Comparison of ENCODE assay signal across 8 cellular contexts in the genomic region with DNA sequence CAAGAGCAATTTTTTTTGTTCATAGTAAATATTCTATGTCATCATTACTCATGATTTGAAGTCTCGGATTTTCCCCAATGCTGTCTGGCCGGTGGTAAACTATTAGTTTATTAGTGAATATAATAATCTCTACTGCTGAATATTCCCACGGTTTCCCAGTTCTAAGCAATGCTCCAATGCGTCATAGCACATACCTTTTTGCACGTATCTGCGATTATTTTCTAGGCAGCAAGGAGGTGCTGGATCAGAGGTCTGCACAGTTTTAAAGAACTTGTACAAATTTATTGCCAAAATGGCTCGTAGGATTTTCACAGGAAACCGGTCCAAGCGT. TPM values are rescaled to one million over a fixed set of nuclear protein-coding genes. Genes with fewer than 3 reads are reported as not detected.
DNase-seq lines count a peak whose midpoint lies in the region; ATAC-seq, FAIRE-seq and TF ChIP-seq lines count a peak whose summit lies in the region.

No MANE protein-coding gene starts in this region.

- peaks cover 4% of the 10 kb centered on the region for H3K27me3 Mint-ChIP-seq in activated CD4-positive, alpha-beta T cell treated with anti-CD3 and anti-CD28 coated beads, Interleukin-2, amount 10 ng/mL, durations not matched to agents 7 days and 5 days
- no peaks in the 10 kb centered on the region for H3K27me3 Mint-ChIP-seq in activated naive CD8-positive, alpha-beta T cell treated with anti-CD3 and anti-CD28 coated beads, Interleukin-2, amount 10 ng/mL, durations not matched to agents 7 days and 5 days
- peaks cover 15% of the 10 kb centered on the region for H3K27me3 Mint-ChIP-seq in stimulated activated memory B cell treated with anti-CD40 and anti-IgM and Interleukin-4, amounts not matched to agents 10 μg/mL and 1 μg/mL and 100 μg/mL, for 72 hours

- intact Hi-C loops in kidney (cut with DNase I) = no loop called here

- peaks cover 8% of the 10 kb centered on the region for H3K36me3 Mint-ChIP-seq in activated CD4-positive, alpha-beta T cell treated with anti-CD3 and anti-CD28 coated beads, Interleukin-2, amount 10 ng/mL, durations not matched to agents 7 days and 5 days (ENCODE audit: low read depth)
- H3K36me3 Mint-ChIP-seq in activated naive CD8-positive, alpha-beta T cell treated with anti-CD3 and anti-CD28 coated beads, Interleukin-2, amount 10 ng/mL, durations not matched to agents 7 days and 5 days = no peaks in the 10 kb centered on the region
- no peaks in the 10 kb centered on the region for H3K36me3 Mint-ChIP-seq in stimulated activated memory B cell treated with anti-CD40 and anti-IgM and Interleukin-4, amounts not matched to agents 10 μg/mL and 1 μg/mL and 100 μg/mL, for 72 hours

- TF ChIP-seq CTCF in kidney (IDR thresholded peaks at IDR 0.05; ENCODE audit: borderline replicate concordance, extremely low read depth, insufficient read depth) = no peak

- peaks cover 66% of the 10 kb centered on the region for H3K4me1 Mint-ChIP-seq in activated CD4-positive, alpha-beta T cell treated with anti-CD3 and anti-CD28 coated beads, Interleukin-2, amount 10 ng/mL, durations not matched to agents 7 days and 5 days
- H3K4me1 Mint-ChIP-seq in activated naive CD8-positive, alpha-beta T cell treated with anti-CD3 and anti-CD28 coated beads, Interleukin-2, amount 10 ng/mL, durations not matched to agents 7 days and 5 days = peaks cover 29% of the 10 kb centered on the region
- peaks cover 24% of the 10 kb centered on the region for H3K4me1 Mint-ChIP-seq in stimulated activated memory B cell treated with anti-CD40 and anti-IgM and Interleukin-4, amounts not matched to agents 10 μg/mL and 1 μg/mL and 100 μg/mL, for 72 hours

- H3K27ac ChIP-seq in kidney (ENCODE audit: low read depth in 2 of 2, low read length in 2 of 2) = no peak overlapping the region

- H3K4me1 ChIP-seq in iPS-15b (ENCODE audit: control insufficient read depth, insufficient read depth, low read length) = peaks cover 17% of the 10 kb centered on the region
- peaks cover 0 to 3% of the 10 kb centered on the region in 2 donors for H3K4me1 ChIP-seq in kidney (ENCODE audit: control insufficient read depth in 1 of 2, insufficient read depth in 1 of 2, low read depth in 1 of 2, low read length in 2 of 2)

- no peak for DNase-seq in activated CD4-positive, alpha-beta T cell treated with anti-CD3 and anti-CD28 coated beads, Interleukin-2, amount 10 ng/mL, durations not matched to agents 7 days and 5 days
- no peak for DNase-seq in activated CD4-positive, alpha-beta T cell treated with anti-CD3 and anti-CD28 coated beads for 48 hours
- DNase-seq in activated naive CD8-positive, alpha-beta T cell treated with anti-CD3 and anti-CD28 coated beads, Interleukin-2, amount 10 ng/mL, durations not matched to agents 7 days and 5 days = no peak
- no peak for DNase-seq in kidney
- DNase-seq in activated effector memory CD4-positive, alpha-beta T cell treated with anti-CD3 and anti-CD28 coated beads, Interleukin-2, amount 50 U/mL, for 16 hours = no peak

- H3K36me3 ChIP-seq in iPS-15b (ENCODE audit: control insufficient read depth, insufficient read depth, low read length) = no peaks in the 10 kb centered on the region
- no peaks in the 10 kb centered on the region for H3K36me3 ChIP-seq in kidney (ENCODE audit: control insufficient read depth in 1 of 2, insufficient read depth in 2 of 2, low read length in 2 of 2)

- peak overlapping the region; percentile 48 for H3K4me3 ChIP-seq in iPS-15b (ENCODE audit: low read depth, low read length)
- H3K4me3 ChIP-seq in kidney (ENCODE audit: low read length in 2 of 2) = peak overlapping the region in 1 of 2 donors; percentile 51

- peak overlapping the region; percentile 52 for H3K27ac Mint-ChIP-seq in activated CD4-positive, alpha-beta T cell treated with anti-CD3 and anti-CD28 coated beads, Interleukin-2, amount 10 ng/mL, durations not matched to agents 7 days and 5 days
- no peak overlapping the region for H3K27ac Mint-ChIP-seq in activated naive CD8-positive, alpha-beta T cell treated with anti-CD3 and anti-CD28 coated beads, Interleukin-2, amount 10 ng/mL, durations not matched to agents 7 days and 5 days
- peak overlapping the region; percentile 71 for H3K27ac Mint-ChIP-seq in stimulated activated memory B cell treated with anti-CD40 and anti-IgM and Interleukin-4, amounts not matched to agents 10 μg/mL and 1 μg/mL and 100 μg/mL, for 72 hours

- no peaks in the 10 kb centered on the region for H3K9me3 ChIP-seq in iPS-15b (ENCODE audit: control insufficient read depth, insufficient read depth, low read length)
- no peaks in the 10 kb centered on the region for H3K9me3 ChIP-seq in kidney (ENCODE audit: control insufficient read depth in 1 of 2, low read length in 2 of 2)

- no peak for ATAC-seq in activated naive CD8-positive, alpha-beta T cell treated with anti-CD3 and anti-CD28 coated beads, Interleukin-2, amount 10 ng/mL, durations not matched to agents 7 days and 5 days (ENCODE audit: low read depth)
- no peak for ATAC-seq in stimulated activated memory B cell treated with anti-CD40 and anti-IgM and Interleukin-4, amounts not matched to agents 10 μg/mL and 1 μg/mL and 100 μg/mL, for 72 hours
- ATAC-seq in HG02852 (IDR thresholded peaks at IDR 0.05; ENCODE audit: unreplicated experiment) = no peak

- H3K9ac ChIP-seq in iPS-15b (ENCODE audit: low read depth, low read length) (no peak overlapping the region), kidney (ENCODE audit: low read length in 2 of 2) (peak overlapping the region in 1 of 2 donors; percentile 29)

- H3K4me3 Mint-ChIP-seq in activated CD4-positive, alpha-beta T cell treated with anti-CD3 and anti-CD28 coated beads, Interleukin-2, amount 10 ng/mL, durations not matched to agents 7 days and 5 days = peak overlapping the region; percentile 31
- H3K4me3 Mint-ChIP-seq in activated naive CD8-positive, alpha-beta T cell treated with anti-CD3 and anti-CD28 coated beads, Interleukin-2, amount 10 ng/mL, durations not matched to agents 7 days and 5 days = peak overlapping the region; percentile 8
- peak overlapping the region; percentile 76 for H3K4me3 Mint-ChIP-seq in stimulated activated memory B cell treated with anti-CD40 and anti-IgM and Interleukin-4, amounts not matched to agents 10 μg/mL and 1 μg/mL and 100 μg/mL, for 72 hours

- CTCF ChIA-PET in activated CD4-positive, alpha-beta T cell treated with anti-CD3 and anti-CD28 coated beads, Interleukin-2, amount 10 ng/mL, durations not matched to agents 7 days and 5 days (lab: Charles Lee) = interaction anchor here (1.2 to 1.9 kb wide), 2 partner anchors 10 to 31 kb away, joined by 4 to 6 read pairs; no protein-coding TSS in a partner anchor

- H3K9me3 Mint-ChIP-seq in activated CD4-positive, alpha-beta T cell treated with anti-CD3 and anti-CD28 coated beads, Interleukin-2, amount 10 ng/mL, durations not matched to agents 7 days and 5 days = peaks cover 2% of the 10 kb centered on the region
- no peaks in the 10 kb centered on the region for H3K9me3 Mint-ChIP-seq in activated naive CD8-positive, alpha-beta T cell treated with anti-CD3 and anti-CD28 coated beads, Interleukin-2, amount 10 ng/mL, durations not matched to agents 7 days and 5 days
- H3K9me3 Mint-ChIP-seq in stimulated activated memory B cell treated with anti-CD40 and anti-IgM and Interleukin-4, amounts not matched to agents 10 μg/mL and 1 μg/mL and 100 μg/mL, for 72 hours = no peaks in the 10 kb centered on the region

- FAIRE-seq in kidney (lab: Jason Lieb, UNC) = no peak

- POLR2A ChIA-PET in activated CD4-positive, alpha-beta T cell treated with anti-CD3 and anti-CD28 coated beads, Interleukin-2, amount 10 ng/mL, durations not matched to agents 7 days and 5 days (lab: Charles Lee) = no interaction called here
- POLR2A ChIA-PET in activated naive CD8-positive, alpha-beta T cell treated with anti-CD3 and anti-CD28 coated beads, Interleukin-2, amount 10 ng/mL, durations not matched to agents 7 days and 5 days (lab: Charles Lee) = no interaction called here

- peaks cover 10% of the 10 kb centered on the region for H3K27me3 ChIP-seq in iPS-15b (ENCODE audit: control insufficient read depth, insufficient read depth, low read length)

RNA-seq across cellular contexts. Expression of a gene that starts 43.9 kb away (rescaled TPM):
- 100 to 1,000 TPM; 271 to 283 TPM for total RNA-seq in activated CD4-positive, alpha-beta T cell treated with anti-CD3 and anti-CD28 coated beads, Interleukin-2, amount 10 ng/mL, durations not matched to agents 7 days and 5 days
- total RNA-seq in activated naive CD8-positive, alpha-beta T cell treated with anti-CD3 and anti-CD28 coated beads, Interleukin-2, amount 10 ng/mL, durations not matched to agents 7 days and 5 days = 100 to 1,000 TPM; 283 to 315 TPM
- total RNA-seq in kidney = 15.6 TPM
- 1.2 TPM for polyA plus RNA-seq in kidney (ENCODE audit: insufficient read depth, low read depth, low replicate concordance)

Comparison
In these comparisons a context has a peak if more than half of its experiments do, and no peak if none do; other contexts are left out.
1. H3K4me3 Mint-ChIP-seq: peak in every context shown above with its lines; median percentile 76 in stimulated activated memory B cell treated with anti-CD40 and anti-IgM and Interleukin-4, amounts not matched to agents 10 μg/mL and 1 μg/mL and 100 μg/mL, for 72 hours; 31 in activated CD4-positive, alpha-beta T cell treated with anti-CD3 and anti-CD28 coated beads, Interleukin-2, amount 10 ng/mL, durations not matched to agents 7 days and 5 days; 8 in activated naive CD8-positive, alpha-beta T cell treated with anti-CD3 and anti-CD28 coated beads, Interleukin-2, amount 10 ng/mL, durations not matched to agents 7 days and 5 days.
2. RNA of a gene that starts 43.9 kb away (total RNA-seq): 283 to 315 TPM in activated naive CD8-positive, alpha-beta T cell treated with anti-CD3 and anti-CD28 coated beads, Interleukin-2, amount 10 ng/mL, durations not matched to agents 7 days and 5 days and 271 to 283 TPM in activated CD4-positive, alpha-beta T cell treated with anti-CD3 and anti-CD28 coated beads, Interleukin-2, amount 10 ng/mL, durations not matched to agents 7 days and 5 days; 15.6 TPM in kidney (single experiment); every median in the first group is over 10 times any median in the second.